ENCODE assay signal across 27 cellular contexts in the genomic region with DNA sequence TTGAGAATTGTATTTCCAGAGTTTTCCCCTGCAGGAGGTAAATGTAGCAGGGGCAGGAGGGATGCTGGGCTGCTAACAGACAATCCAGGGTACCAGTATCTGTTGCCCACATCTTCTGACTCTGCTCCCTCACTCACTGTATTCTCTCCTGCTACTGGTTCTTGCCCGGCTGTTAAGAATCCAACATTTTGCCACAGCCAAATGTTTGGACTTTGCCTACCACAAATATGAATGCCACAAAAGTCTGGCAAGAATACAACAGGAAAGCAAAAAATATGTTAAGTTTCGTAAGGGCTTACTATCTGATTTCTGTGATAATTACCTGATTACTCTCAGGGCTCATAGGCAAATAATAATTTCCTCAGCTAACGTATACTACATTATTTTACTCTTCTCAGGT.
DNase-seq lines count a peak whose midpoint lies in the region; ATAC-seq, FAIRE-seq and TF ChIP-seq lines count a peak whose summit lies in the region.
"Had no signal": no experiment of that assay in that cellular context is flagged by ENCODE, and none has a peak within 500 bp of the region (broad histone marks: within the 10 kb centered on the region; RNA-seq: fewer than 3 reads in every experiment).

No MANE protein-coding gene starts in this region.

- no peaks in the 10 kb centered on the region for H3K9me3 Mint-ChIP-seq in astrocyte (ENCODE audit: unreplicated experiment)
- H3K9me3 Mint-ChIP-seq in activated naive CD8-positive, alpha-beta T cell treated with anti-CD3 and anti-CD28 coated beads, Interleukin-2, amount 50 U/mL, for 24 hours: no peaks in the 10 kb centered on the region
- H3K9me3 Mint-ChIP-seq: CD4-positive, alpha-beta memory T cell; GM23338 had no signal

- no peak for FAIRE-seq in astrocyte (lab: Jason Lieb, UNC)
- FAIRE-seq: G401.6 had no signal

- H3K4me3 ChIP-seq in BLaER1: no peak overlapping the region
- H3K4me3 ChIP-seq in astrocyte (ENCODE audit: insufficient read depth, low read depth, low read length): no peak overlapping the region
- H3K4me3 ChIP-seq in mucosa of descending colon: no peak overlapping the region
- H3K4me3 ChIP-seq: GM23338, SJCRH30 had no signal

- H3K27ac ChIP-seq in BLaER1 (no peak overlapping the region), astrocyte (ENCODE audit: low read depth, low read length) (no peak overlapping the region)
- H3K27ac ChIP-seq: SJCRH30 had no signal

- intact Hi-C loops in mucosa of descending colon (cut with DNase I, micrococcal nuclease): no loop called here

- H3K4me3 Mint-ChIP-seq in astrocyte (ENCODE audit: unreplicated experiment): no peak overlapping the region
- no peak overlapping the region for H3K4me3 Mint-ChIP-seq in activated naive CD8-positive, alpha-beta T cell treated with anti-CD3 and anti-CD28 coated beads, Interleukin-2, amount 50 U/mL, for 24 hours
- H3K4me3 Mint-ChIP-seq: CD4-positive, alpha-beta memory T cell; GM23338 had no signal

- H3K36me3 Mint-ChIP-seq in astrocyte (ENCODE audit: low read depth, unreplicated experiment): no peaks in the 10 kb centered on the region
- H3K36me3 Mint-ChIP-seq in activated naive CD8-positive, alpha-beta T cell treated with anti-CD3 and anti-CD28 coated beads, Interleukin-2, amount 50 U/mL, for 24 hours (ENCODE audit: low read depth): no peaks in the 10 kb centered on the region
- H3K36me3 Mint-ChIP-seq: CD4-positive, alpha-beta memory T cell had no signal

- no peaks in the 10 kb centered on the region for H3K4me1 Mint-ChIP-seq in astrocyte (ENCODE audit: low read depth, unreplicated experiment)
- peaks cover 11% of the 10 kb centered on the region for H3K4me1 Mint-ChIP-seq in activated naive CD8-positive, alpha-beta T cell treated with anti-CD3 and anti-CD28 coated beads, Interleukin-2, amount 50 U/mL, for 24 hours
- H3K4me1 Mint-ChIP-seq: GM23338 had no signal

- no peaks in the 10 kb centered on the region for H4K20me1 ChIP-seq in BLaER1
- no peaks in the 10 kb centered on the region for H4K20me1 ChIP-seq in astrocyte (ENCODE audit: insufficient read depth, low read length)

- H3K4me1 ChIP-seq in BLaER1 (peaks cover 19% of the 10 kb centered on the region), astrocyte (ENCODE audit: insufficient read depth, low read length) (no peaks in the 10 kb centered on the region), mucosa of descending colon (ENCODE audit: low read depth) (no peaks in the 10 kb centered on the region)
- H3K4me1 ChIP-seq: SJCRH30 had no signal

- H3K36me3 ChIP-seq in BLaER1 (no peaks in the 10 kb centered on the region), astrocyte (ENCODE audit: insufficient read depth, low read length) (no peaks in the 10 kb centered on the region), mucosa of descending colon (ENCODE audit: low read depth) (no peaks in the 10 kb centered on the region)
- H3K36me3 ChIP-seq: SJCRH30 had no signal

- ATAC-seq in mucosa of descending colon: no peak
- no peak for ATAC-seq in activated naive CD8-positive, alpha-beta T cell treated with anti-CD3 and anti-CD28 coated beads, Interleukin-2, amount 50 U/mL, for 24 hours
- ATAC-seq: GM23338, PC-3, Right ventricle myocardium inferior, SK-N-SH treated with all-trans-retinoic acid at 6 μM for 48 hours had no signal

- H3K27me3 ChIP-seq in BLaER1: no peaks in the 10 kb centered on the region
- no peaks in the 10 kb centered on the region for H3K27me3 ChIP-seq in astrocyte (ENCODE audit: insufficient read depth, low read length)
- H3K27me3 ChIP-seq: SJCRH30 had no signal

- H3K79me2 ChIP-seq in astrocyte (ENCODE audit: insufficient read depth, low read length): no peaks in the 10 kb centered on the region

- H3K27me3 Mint-ChIP-seq in astrocyte (ENCODE audit: low read depth, unreplicated experiment): peaks cover 4% of the 10 kb centered on the region
- H3K27me3 Mint-ChIP-seq in activated naive CD8-positive, alpha-beta T cell treated with anti-CD3 and anti-CD28 coated beads, Interleukin-2, amount 50 U/mL, for 24 hours: no peaks in the 10 kb centered on the region

- peak; percentile 38 for DNase-seq in LHCN-M2 (ENCODE audit: low read depth)
- DNase-seq in astrocyte (ENCODE audit: low read depth): peak; percentile 24
- DNase-seq in fibroblast of peridontal ligament (ENCODE audit: extremely low read depth): peak; percentile 47
- DNase-seq in NCI-H187 (lab: John Stamatoyannopoulos, UW): no peak
- DNase-seq in mucosa of descending colon: no peak
- DNase-seq in GOT3 (lab: John Stamatoyannopoulos, UW): no peak
- no peak for DNase-seq in activated naive CD8-positive, alpha-beta T cell treated with anti-CD3 and anti-CD28 coated beads, Interleukin-2, amount 50 U/mL, for 24 hours
- DNase-seq: C1 segment of cervical spinal cord; CD4-positive, alpha-beta memory T cell; COR-L47; DMS53; HCEC 1CT; KG1; NCI-H1092 treated with DMSO at 0.1 percent for 48 hours; NCI-H1436 treated with DMSO at 0.1 percent for 48 hours; NCI-H1930; NCI-H2107; NCI-H446; NCI-H524 treated with DMSO at 0.1 percent for 48 hours; NCI-H774; PC-3; SJCRH30 had no signal

- H3K9ac ChIP-seq in BLaER1 (no peak overlapping the region), astrocyte (ENCODE audit: low read length) (no peak overlapping the region)

- H3K9me3 ChIP-seq in BLaER1: no peaks in the 10 kb centered on the region
- no peaks in the 10 kb centered on the region for H3K9me3 ChIP-seq in astrocyte (ENCODE audit: insufficient read depth, low read depth, low read length)
- H3K9me3 ChIP-seq in mucosa of descending colon: no peaks in the 10 kb centered on the region
- H3K9me3 ChIP-seq: SJCRH30 had no signal

- no peak overlapping the region for H2AFZ ChIP-seq in astrocyte (ENCODE audit: low read depth, low read length)
- H2AFZ ChIP-seq: GM23338 had no signal

- no peak for TF ChIP-seq CTCF in astrocyte (IDR thresholded peaks at IDR 0.05; ENCODE audit: insufficient read depth, low read depth, low read length)
- TF ChIP-seq CTCF in mucosa of descending colon (IDR thresholded peaks at IDR 0.05): no peak

- peak overlapping the region; percentile 50 for H3K4me2 ChIP-seq in BLaER1
- no peak overlapping the region for H3K4me2 ChIP-seq in astrocyte (ENCODE audit: low read length)
- H3K4me2 ChIP-seq: GM23338 had no signal

- no peak overlapping the region for H3K27ac Mint-ChIP-seq in astrocyte (ENCODE audit: unreplicated experiment)
- H3K27ac Mint-ChIP-seq in activated naive CD8-positive, alpha-beta T cell treated with anti-CD3 and anti-CD28 coated beads, Interleukin-2, amount 50 U/mL, for 24 hours: no peak overlapping the region
- H3K27ac Mint-ChIP-seq: CD4-positive, alpha-beta memory T cell; GM23338 had no signal

Comparison
In these comparisons a context has a peak if more than half of its experiments do, and no peak if none do; other contexts are left out.
1. DNase-seq: peak in LHCN-M2 (single experiment), astrocyte (single experiment) and fibroblast of peridontal ligament (single experiment); none in NCI-H187 (0 of 2), mucosa of descending colon (0 of 3), GOT3 (single experiment) and activated naive CD8-positive, alpha-beta T cell treated with anti-CD3 and anti-CD28 coated beads, Interleukin-2, amount 50 U/mL, for 24 hours (single experiment).